In genomic region chr1:15020943-15021745, GRCh38 we compare ENCODE assay signal across 1 cellular context.
TF ChIP-seq lines count a peak whose summit lies in the region.

No MANE protein-coding gene starts in this region.

TF ChIP-seq in HepG2, 621 proteins besides CTCF, POLR2A, EP300 and RAD21 (continued from another document and continues in another):
- TF ChIP-seq HNF1A (IDR thresholded peaks at IDR 0.05; ENCODE audit: low read depth) (no peak), HNF1A (CRISPR knock-in tag; IDR thresholded peaks at IDR 0.05; ENCODE audit: borderline replicate concordance) (peak; percentile 63; the same call in 1 of the 2 replicates), ETV5 (CRISPR knock-in tag; IDR thresholded peaks at IDR 0.05; ENCODE audit: borderline replicate concordance) (peak; percentile 70; the same call in 1 of the 2 replicates), ZXDC (CRISPR knock-in tag; IDR thresholded peaks at IDR 0.05) (peak; percentile 40; the same call in 1 of the 2 replicates), ZBTB39 (CRISPR knock-in tag; IDR thresholded peaks at IDR 0.05) (no peak), HOXA5 (CRISPR knock-in tag; IDR thresholded peaks at IDR 0.05) (peak; percentile 64; the same call in 1 of the 2 replicates), CBFB (CRISPR knock-in tag; IDR thresholded peaks at IDR 0.05) (0 out of 2 replicates have a peak, but pooled peaks have one; percentile 33), ZMAT3 (CRISPR knock-in tag; conservative IDR thresholded peaks at IDR 0.05) (0 out of 2 replicates have a peak, but pooled peaks have one; percentile 67), ZNF644 (CRISPR knock-in tag; IDR thresholded peaks at IDR 0.05; ENCODE audit: low read depth) (peak; percentile 33; the same call in 1 of the 2 replicates), KDM2A (CRISPR knock-in tag; IDR thresholded peaks at IDR 0.05; ENCODE audit: borderline replicate concordance, low read depth) (peak; percentile 47; the same call in 1 of the 2 replicates), ZBTB7B (CRISPR knock-in tag; IDR thresholded peaks at IDR 0.05) (peak; percentile 87), IKZF4 (CRISPR knock-in tag; IDR thresholded peaks at IDR 0.05; ENCODE audit: borderline replicate concordance, low read depth, not compliant biosample characterization) (no peak), MEF2D (CRISPR knock-in tag; IDR thresholded peaks at IDR 0.05) (peak; percentile 69; the same call in 1 of the 2 replicates), HOMEZ (CRISPR knock-in tag; IDR thresholded peaks at IDR 0.05; ENCODE audit: low read depth) (0 out of 2 replicates have a peak, but pooled peaks have one; percentile 58), ZBTB37 (CRISPR knock-in tag; IDR thresholded peaks at IDR 0.05) (no peak; the same call in 1 of the 2 replicates), YY1 (IDR thresholded peaks at IDR 0.05; ENCODE audit: insufficient read depth, insufficient replicate concordance, low read depth, low read length) (peak; percentile 22), HNF1B (CRISPR knock-in tag; IDR thresholded peaks at IDR 0.05) (peak; percentile 92), BRD4 (CRISPR knock-in tag; IDR thresholded peaks at IDR 0.05) (0 out of 2 replicates have a peak, but pooled peaks have one; percentile 37), SKI (IDR thresholded peaks at IDR 0.05; ENCODE audit: partially characterized antibody) (peak; percentile 39), FOXA3 (CRISPR knock-in tag; IDR thresholded peaks at IDR 0.05) (peak; percentile 70), ZNF782 (CRISPR knock-in tag; IDR thresholded peaks at IDR 0.05; ENCODE audit: borderline replicate concordance) (no peak), PRDM4 (CRISPR knock-in tag; IDR thresholded peaks at IDR 0.05; ENCODE audit: borderline replicate concordance) (no peak), GABPA (IDR thresholded peaks at IDR 0.05; ENCODE audit: low read depth, low read length) (no peak), GABPA (CRISPR knock-in tag; IDR thresholded peaks at IDR 0.05; ENCODE audit: low read depth) (peak; percentile 29), LCORL (IDR thresholded peaks at IDR 0.05) (no peak), LCORL (CRISPR knock-in tag; IDR thresholded peaks at IDR 0.05) (peak; percentile 61; the same call in 1 of the 2 replicates), TCF7L2 (IDR thresholded peaks at IDR 0.05; ENCODE audit: low read depth, low read length) (no peak), SP140L (CRISPR knock-in tag; IDR thresholded peaks at IDR 0.05; ENCODE audit: borderline replicate concordance) (no peak), ZNF484 (CRISPR knock-in tag; IDR thresholded peaks at IDR 0.05; ENCODE audit: borderline replicate concordance, low read depth) (no peak), HNF4A (CRISPR knock-in tag; IDR thresholded peaks at IDR 0.05) (peak; percentile 92), ZFP37 (CRISPR knock-in tag; IDR thresholded peaks at IDR 0.05; ENCODE audit: borderline replicate concordance) (peak; percentile 56; the same call in 1 of the 2 replicates), ZSCAN30 (CRISPR knock-in tag; IDR thresholded peaks at IDR 0.05) (no peak), GTF3A (CRISPR knock-in tag; conservative IDR thresholded peaks at IDR 0.05) (no peak), SOX13 (IDR thresholded peaks at IDR 0.05) (no peak), SOX13 (CRISPR knock-in tag; conservative IDR thresholded peaks at IDR 0.05 in 1 of 2, IDR thresholded peaks at IDR 0.05 in 1 of 2) (peak in 1 of 2 experiments; percentile 64; a peak in 2 of 4 replicates), MTA1 (CRISPR knock-in tag; IDR thresholded peaks at IDR 0.05; ENCODE audit: borderline replicate concordance) (peak; percentile 86), ZNF292 (CRISPR knock-in tag; IDR thresholded peaks at IDR 0.05; ENCODE audit: borderline replicate concordance, low read depth) (peak; percentile 95), KDM6A (CRISPR knock-in tag; IDR thresholded peaks at IDR 0.05; ENCODE audit: low read depth) (peak; percentile 78), TBX2 (CRISPR knock-in tag; IDR thresholded peaks at IDR 0.05; ENCODE audit: borderline replicate concordance) (peak; percentile 93), CCAR2 (optimal IDR thresholded peaks at IDR 0.05; ENCODE audit: low read depth, low read length) (peak; percentile 62), CENPT (CRISPR knock-in tag; IDR thresholded peaks at IDR 0.05; ENCODE audit: low read depth) (no peak), TCF7 (IDR thresholded peaks at IDR 0.05; ENCODE audit: low read depth) (no peak), PHF5A (CRISPR knock-in tag; IDR thresholded peaks at IDR 0.05; ENCODE audit: low read depth, unreplicated experiment) (no peak)
